ENCODE assay signal across 1 cellular context in the genomic region with DNA sequence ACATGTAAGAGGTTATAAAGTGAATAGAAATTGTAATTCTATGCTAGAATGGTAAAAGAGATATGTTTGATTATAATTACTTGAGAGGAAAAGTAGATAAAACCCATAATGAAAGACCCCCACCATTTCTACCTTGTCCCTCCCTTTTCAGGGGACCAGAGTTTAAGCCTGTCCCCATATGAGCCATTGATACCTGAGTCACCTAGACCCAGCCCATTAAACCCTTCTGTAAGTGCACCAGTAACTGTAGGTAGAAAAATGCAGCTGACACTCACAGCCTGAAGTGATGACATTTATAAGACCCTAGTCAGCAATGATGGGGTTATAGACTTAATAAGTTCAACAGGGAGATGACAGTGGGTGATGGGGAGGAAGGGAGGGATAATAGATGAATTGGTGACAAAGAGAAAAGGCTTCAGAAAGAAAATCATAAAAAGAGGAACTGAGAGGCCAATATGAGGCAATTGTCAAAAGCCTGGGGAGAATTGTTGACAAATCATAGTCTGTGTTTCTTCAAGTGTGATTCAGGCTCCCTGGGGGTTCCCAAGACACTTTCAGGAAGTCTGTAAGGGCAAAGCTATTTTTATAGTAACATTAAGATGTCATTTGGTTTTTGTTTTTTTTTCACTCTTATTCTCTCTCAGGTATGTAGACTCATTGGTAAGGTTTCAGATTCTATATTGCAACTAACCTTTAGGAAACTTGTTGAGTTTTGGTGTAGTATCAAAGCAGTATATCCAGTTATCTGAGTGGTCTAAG.
TF ChIP-seq lines count a peak whose summit lies in the region.

No MANE protein-coding gene starts in this region.

TF ChIP-seq in SK-N-SH treated with all-trans-retinoic acid at 6 μM for 48 hours, 23 proteins besides CTCF, POLR2A, EP300 and RAD21 (continued from another document):
- TF ChIP-seq, protein P1, sequence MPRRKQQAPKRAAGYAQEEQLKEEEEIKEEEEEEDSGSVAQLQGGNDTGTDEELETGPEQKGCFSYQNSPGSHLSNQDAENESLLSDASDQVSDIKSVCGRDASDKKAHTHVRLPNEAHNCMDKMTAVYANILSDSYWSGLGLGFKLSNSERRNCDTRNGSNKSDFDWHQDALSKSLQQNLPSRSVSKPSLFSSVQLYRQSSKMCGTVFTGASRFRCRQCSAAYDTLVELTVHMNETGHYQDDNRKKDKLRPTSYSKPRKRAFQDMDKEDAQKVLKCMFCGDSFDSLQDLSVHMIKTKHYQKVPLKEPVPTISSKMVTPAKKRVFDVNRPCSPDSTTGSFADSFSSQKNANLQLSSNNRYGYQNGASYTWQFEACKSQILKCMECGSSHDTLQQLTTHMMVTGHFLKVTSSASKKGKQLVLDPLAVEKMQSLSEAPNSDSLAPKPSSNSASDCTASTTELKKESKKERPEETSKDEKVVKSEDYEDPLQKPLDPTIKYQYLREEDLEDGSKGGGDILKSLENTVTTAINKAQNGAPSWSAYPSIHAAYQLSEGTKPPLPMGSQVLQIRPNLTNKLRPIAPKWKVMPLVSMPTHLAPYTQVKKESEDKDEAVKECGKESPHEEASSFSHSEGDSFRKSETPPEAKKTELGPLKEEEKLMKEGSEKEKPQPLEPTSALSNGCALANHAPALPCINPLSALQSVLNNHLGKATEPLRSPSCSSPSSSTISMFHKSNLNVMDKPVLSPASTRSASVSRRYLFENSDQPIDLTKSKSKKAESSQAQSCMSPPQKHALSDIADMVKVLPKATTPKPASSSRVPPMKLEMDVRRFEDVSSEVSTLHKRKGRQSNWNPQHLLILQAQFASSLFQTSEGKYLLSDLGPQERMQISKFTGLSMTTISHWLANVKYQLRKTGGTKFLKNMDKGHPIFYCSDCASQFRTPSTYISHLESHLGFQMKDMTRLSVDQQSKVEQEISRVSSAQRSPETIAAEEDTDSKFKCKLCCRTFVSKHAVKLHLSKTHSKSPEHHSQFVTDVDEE (CRISPR knock-in tag; IDR thresholded peaks at IDR 0.05) = no peak
- no peak for TF ChIP-seq ZFP30 (CRISPR knock-in tag; IDR thresholded peaks at IDR 0.05)
- TF ChIP-seq TCF4 (CRISPR knock-in tag; IDR thresholded peaks at IDR 0.05; ENCODE audit: borderline replicate concordance) = no peak
- no peak for TF ChIP-seq ZNF70 (CRISPR knock-in tag; IDR thresholded peaks at IDR 0.05)
